Comparison of ENCODE assay signal across 8 cellular contexts in the genomic region with DNA sequence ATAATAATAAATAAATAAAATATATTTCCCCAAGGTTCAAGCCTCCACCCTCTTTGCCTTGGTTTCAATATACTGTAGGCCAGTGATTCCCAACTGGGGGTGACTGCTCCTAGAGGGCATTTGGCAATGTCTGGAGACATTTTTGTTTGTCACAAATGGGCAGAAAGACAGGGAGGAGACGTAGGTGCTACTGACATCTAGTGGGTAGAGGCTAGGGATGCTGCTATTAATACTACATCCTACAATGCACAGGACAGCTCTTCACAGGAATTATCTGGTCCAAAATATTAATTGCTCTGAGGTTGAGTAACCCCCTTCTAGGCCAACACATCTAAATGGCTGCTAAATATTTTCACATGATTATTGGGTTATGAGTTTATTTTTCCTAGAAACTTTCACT. TPM values are rescaled to one million over a fixed set of nuclear protein-coding genes. Genes with fewer than 3 reads are reported as not detected.
DNase-seq lines count a peak whose midpoint lies in the region; ATAC-seq and TF ChIP-seq lines count a peak whose summit lies in the region.

No MANE protein-coding gene starts in this region.

- peak overlapping the region in 2 of 4 donors; percentile 32 to 71 for H3K4me3 Mint-ChIP-seq in CD4-positive, CD25-positive, alpha-beta regulatory T cell

- H4K20me1 ChIP-seq in HCT116 (ENCODE audit: insufficient read depth) = no peaks in the 10 kb centered on the region
- H4K20me1 ChIP-seq in OCI-LY1 (ENCODE audit: insufficient read depth, low read length) = no peaks in the 10 kb centered on the region

- POLR2A ChIA-PET in HCT116 (lab: Charles Lee) = interaction anchor here (0.7 kb wide), 1 partner anchor 179 kb away, joined by 3 read pairs; no protein-coding TSS in a partner anchor

- peak; percentile 91 for TF ChIP-seq RAD21 in HCT116 (IDR thresholded peaks at IDR 0.05; ENCODE audit: low read depth)

- no peak overlapping the region for H3K27ac Mint-ChIP-seq in CD4-positive, CD25-positive, alpha-beta regulatory T cell

- TF ChIP-seq CTCF in HCT116 (IDR thresholded peaks at IDR 0.05 in 2 of 3, conservative IDR thresholded peaks at IDR 0.05 in 1 of 3; ENCODE audit: borderline replicate concordance in 1 of 3, insufficient read depth in 1 of 3, low read depth in 2 of 3, low read length in 2 of 3) (peak; percentile 72 to 77 (median 76)), OCI-LY1 (IDR thresholded peaks at IDR 0.05; ENCODE audit: low read length) (peak; percentile 64), epithelial cell of esophagus (IDR thresholded peaks at IDR 0.05; ENCODE audit: insufficient read depth, low read depth, low read length, missing control alignments) (peak; percentile 74)

- H3K4me1 Mint-ChIP-seq in CD4-positive, CD25-positive, alpha-beta regulatory T cell = peaks cover 5 to 18% (median 13%) of the 10 kb centered on the region in 4 donors

- H3K9me2 ChIP-seq in HCT116 (ENCODE audit: insufficient read depth) (no peaks in the 10 kb centered on the region), OCI-LY1 (ENCODE audit: low read depth, low read length) (no peaks in the 10 kb centered on the region)

- BruUV-seq in HCT116 (replicated peaks; lab: Mats Ljungman, UMichigan) = no TSS peak

- no peak overlapping the region for H2AFZ ChIP-seq in HCT116 (ENCODE audit: low read depth, low read length, poor library complexity, severe bottlenecking)
- no peak overlapping the region for H2AFZ ChIP-seq in OCI-LY1 (ENCODE audit: low read length)

- H3K36me3 ChIP-seq in CD4-positive, CD25-positive, alpha-beta regulatory T cell (ENCODE audit: control insufficient read depth, insufficient read depth, low read length) = no peaks in the 10 kb centered on the region
- H3K36me3 ChIP-seq in HCT116 (ENCODE audit: control insufficient read depth in 1 of 2, insufficient read depth in 2 of 2, low read length in 2 of 2) (no peaks in the 10 kb centered on the region), OCI-LY1 (ENCODE audit: insufficient read depth, low read length) (no peaks in the 10 kb centered on the region)

- H3K9ac ChIP-seq in HCT116 (ENCODE audit: low read length) = no peak overlapping the region
- H3K9ac ChIP-seq in OCI-LY1 (ENCODE audit: low read length) = no peak overlapping the region

- no peaks in the 10 kb centered on the region for H3K27me3 ChIP-seq in CD4-positive, CD25-positive, alpha-beta regulatory T cell (ENCODE audit: control insufficient read depth, insufficient read depth, low read length)
- no peaks in the 10 kb centered on the region for H3K27me3 ChIP-seq in HCT116 (ENCODE audit: insufficient read depth, low read length)
- H3K27me3 ChIP-seq in OCI-LY1 (ENCODE audit: insufficient read depth, low read length) = no peaks in the 10 kb centered on the region

- no peaks in the 10 kb centered on the region for H3F3A ChIP-seq in OCI-LY1 (ENCODE audit: insufficient read depth, low read length)

- peaks cover 13% of the 10 kb centered on the region for H3K79me2 ChIP-seq in HCT116 (ENCODE audit: insufficient read depth, low read length)
- H3K79me2 ChIP-seq in OCI-LY1 (ENCODE audit: insufficient read depth, low read length) = no peaks in the 10 kb centered on the region

- H3K4me2 ChIP-seq in HCT116 (ENCODE audit: low read length) = no peak overlapping the region; the same call in 1 of the 2 replicates
- H3K4me2 ChIP-seq in OCI-LY1 (ENCODE audit: low read length) = no peak overlapping the region

- H3K4me1 ChIP-seq in CD4-positive, CD25-positive, alpha-beta regulatory T cell (ENCODE audit: control insufficient read depth, insufficient read depth, low read length, poor library complexity, severe bottlenecking) = peaks cover 5% of the 10 kb centered on the region
- H3K4me1 ChIP-seq in HCT116 (ENCODE audit: control insufficient read depth in 1 of 2, insufficient read depth in 2 of 2, low read length in 2 of 2) (peaks cover 8 to 35% of the 10 kb centered on the region in 2 experiments; a peak in 3 of 4 replicates), OCI-LY1 (ENCODE audit: insufficient read depth, low read length, severe bottlenecking) (peaks cover 20% of the 10 kb centered on the region)

- intact Hi-C loops in HCT116 (cut with micrococcal nuclease) = no loop called here

- no peak overlapping the region for H3K4me3 ChIP-seq in CD4-positive, CD25-positive, alpha-beta regulatory T cell (ENCODE audit: low read depth, low read length)
- no peak overlapping the region for H3K4me3 ChIP-seq in HCT116 (replicated peaks in 1 of 2; ENCODE audit: low read depth in 1 of 2, low read length in 2 of 2)
- H3K4me3 ChIP-seq in OCI-LY1 (ENCODE audit: low read depth, low read length, poor library complexity, severe bottlenecking) = no peak overlapping the region
- no peak overlapping the region for H3K4me3 ChIP-seq in epithelial cell of esophagus (ENCODE audit: low read length)

- H3K27me3 Mint-ChIP-seq in CD4-positive, CD25-positive, alpha-beta regulatory T cell = peaks cover 11% of the 10 kb centered on the region

- TF ChIP-seq POLR2A in HCT116 (IDR thresholded peaks at IDR 0.05; ENCODE audit: borderline replicate concordance, extremely low read depth, insufficient read depth, insufficient read length) = no peak

- CTCF ChIA-PET in HCT116 (lab: Charles Lee) = interaction anchor here (1.3 to 1.7 kb wide), 6 partner anchors 11 to 526 kb away, joined by 3 to 9 read pairs (median 4); partner anchors contain the start of genes DCTPP1 and PRR14

- H3K36me3 Mint-ChIP-seq in CD4-positive, CD25-positive, alpha-beta regulatory T cell = no peaks in the 10 kb centered on the region

- no peak overlapping the region for H3K27ac ChIP-seq in CD4-positive, CD25-positive, alpha-beta regulatory T cell (ENCODE audit: insufficient read depth, low read length, poor library complexity, severe bottlenecking)
- H3K27ac ChIP-seq in HCT116 (ENCODE audit: low read depth, low read length) (no peak overlapping the region), OCI-LY1 (ENCODE audit: low read depth, low read length, poor library complexity, severe bottlenecking) (no peak overlapping the region)

- peak in 1 of 2 donors; percentile 23 for ATAC-seq in CD4-positive, CD25-positive, alpha-beta regulatory T cell (ENCODE audit: low read depth in 2 of 2)
- ATAC-seq in HCT116 (peak; percentile 65), GM19328 (IDR thresholded peaks at IDR 0.05; ENCODE audit: unreplicated experiment) (no peak), HG02885 (IDR thresholded peaks at IDR 0.05; ENCODE audit: poor library complexity, unreplicated experiment) (no peak), HG03521 (IDR thresholded peaks at IDR 0.05; ENCODE audit: unreplicated experiment) (no peak), HG03045 (IDR thresholded peaks at IDR 0.05; ENCODE audit: unreplicated experiment) (no peak)

- no peaks in the 10 kb centered on the region for H3K9me3 Mint-ChIP-seq in CD4-positive, CD25-positive, alpha-beta regulatory T cell

- DNase-seq in CD4-positive, CD25-positive, alpha-beta regulatory T cell = peak in 2 of 3 donors; percentile 40 to 60
- DNase-seq in HCT116 (ENCODE audit: low read depth, low spot score) = peak; percentile 62
- DNase-seq in epithelial cell of esophagus (ENCODE audit: low read depth) = peak; percentile 72

- RAD21 ChIA-PET in HCT116 (lab: Charles Lee; ENCODE audit: low non-redundant PET in 1 of 2, low total read pairs in 2 of 2, uncharacterized antibody in 2 of 2, unreplicated experiment in 2 of 2) = interaction anchor here in 1 of 2 experiments (0.6 kb wide), 1 partner anchor 160 kb away, joined by 3 read pairs; no protein-coding TSS in a partner anchor

- H3K9me3 ChIP-seq in CD4-positive, CD25-positive, alpha-beta regulatory T cell (ENCODE audit: control insufficient read depth in 2 of 2, low read length in 2 of 2) = no peaks in the 10 kb centered on the region
- H3K9me3 ChIP-seq in HCT116 (ENCODE audit: control insufficient read depth in 1 of 2, insufficient read depth in 1 of 2, low read depth in 1 of 2, low read length in 2 of 2) (no peaks in the 10 kb centered on the region), OCI-LY1 (ENCODE audit: low read length) (no peaks in the 10 kb centered on the region)

TF ChIP-seq in HCT116, 20 proteins besides CTCF, POLR2A, EP300 and RAD21:
- TF ChIP-seq CBX3 (IDR thresholded peaks at IDR 0.05; ENCODE audit: low read depth) = peak; percentile 72
- TF ChIP-seq YY1 (IDR thresholded peaks at IDR 0.05; ENCODE audit: extremely low read depth, insufficient replicate concordance, low read depth, low read length) = peak; percentile 27
- TF ChIP-seq CEBPB (IDR thresholded peaks at IDR 0.05; ENCODE audit: low read depth) = peak; percentile 33; the same call in 1 of the 2 replicates
- TF ChIP-seq ATF3 (IDR thresholded peaks at IDR 0.05) = no peak

RNA-seq across cellular contexts. Expression of gene PRR14, which starts 12.8 kb away (rescaled TPM):
- 104 TPM for total RNA-seq in CD4-positive, CD25-positive, alpha-beta regulatory T cell
- 10 to 100 TPM; 12.7 to 15.5 (median 13.8) TPM for polyA plus RNA-seq in CD4-positive, CD25-positive, alpha-beta regulatory T cell
- total RNA-seq in HCT116 (2021; ENCODE audit: unreplicated experiment) = 56.2 TPM
- 28.8 and 39.7 TPM in 2 replicates for polyA plus RNA-seq in HCT116 (2012)

RNA-seq across cellular contexts. Expression of gene FBRS, which starts 20.3 kb away (rescaled TPM):
- total RNA-seq in CD4-positive, CD25-positive, alpha-beta regulatory T cell = 179 TPM
- 1 to 10 TPM; 2.3 to 4.2 (median 3.3) TPM for polyA plus RNA-seq in CD4-positive, CD25-positive, alpha-beta regulatory T cell
- total RNA-seq in HCT116 (2021; ENCODE audit: unreplicated experiment) = 65.3 TPM
- polyA plus RNA-seq in HCT116 (2012) = 37.2 and 42.7 TPM in 2 replicates

RNA-seq across cellular contexts. Expression of gene ZNF689, which starts 27.8 kb away (rescaled TPM):
- 14.0 TPM for total RNA-seq in CD4-positive, CD25-positive, alpha-beta regulatory T cell
- 10 to 100 TPM in 2 of 4 donors, 1 to 10 TPM in 2; 8.1 to 16.0 (median 12.2) TPM for polyA plus RNA-seq in CD4-positive, CD25-positive, alpha-beta regulatory T cell
- total RNA-seq in HCT116 (2021; ENCODE audit: unreplicated experiment) = 10.3 TPM
- 6.1 and 7.3 TPM in 2 replicates for polyA plus RNA-seq in HCT116 (2012)

RNA-seq across cellular contexts. Expression of gene ZNF785, which starts 52.5 kb away (rescaled TPM):
- total RNA-seq in CD4-positive, CD25-positive, alpha-beta regulatory T cell = 9.3 TPM
- polyA plus RNA-seq in CD4-positive, CD25-positive, alpha-beta regulatory T cell = 1 to 10 TPM; 1.4 to 3.5 (median 2.5) TPM
- total RNA-seq in HCT116 (2021; ENCODE audit: unreplicated experiment) = 0.15 TPM
- 0.03 and 0.04 TPM in 2 replicates for polyA plus RNA-seq in HCT116 (2012)
